ENCODE assay signal across 1 cellular context in genomic region chr2:163652741-163653140, GRCh38.
TF ChIP-seq lines count a peak whose summit lies in the region.

No MANE protein-coding gene starts in this region.

TF ChIP-seq in SK-N-SH treated with all-trans-retinoic acid at 6 μM for 48 hours, 23 proteins besides CTCF, POLR2A, EP300 and RAD21 (continued from another document):
- TF ChIP-seq ISL1 (CRISPR knock-in tag; IDR thresholded peaks at IDR 0.05) = no peak
- TF ChIP-seq PATZ1 (CRISPR knock-in tag; IDR thresholded peaks at IDR 0.05; ENCODE audit: borderline replicate concordance) = no peak
- TF ChIP-seq TOX (CRISPR knock-in tag; IDR thresholded peaks at IDR 0.05; ENCODE audit: borderline replicate concordance) = no peak
- TF ChIP-seq TSHZ2 (CRISPR knock-in tag; IDR thresholded peaks at IDR 0.05) = no peak
- TF ChIP-seq CSRNP3 (CRISPR knock-in tag; IDR thresholded peaks at IDR 0.05) = no peak
- no peak for TF ChIP-seq RARB (CRISPR knock-in tag; IDR thresholded peaks at IDR 0.05)
- TF ChIP-seq SNAI2 (CRISPR knock-in tag; IDR thresholded peaks at IDR 0.05) = no peak
